ENCODE assay signal across 1 cellular context in the genomic region with DNA sequence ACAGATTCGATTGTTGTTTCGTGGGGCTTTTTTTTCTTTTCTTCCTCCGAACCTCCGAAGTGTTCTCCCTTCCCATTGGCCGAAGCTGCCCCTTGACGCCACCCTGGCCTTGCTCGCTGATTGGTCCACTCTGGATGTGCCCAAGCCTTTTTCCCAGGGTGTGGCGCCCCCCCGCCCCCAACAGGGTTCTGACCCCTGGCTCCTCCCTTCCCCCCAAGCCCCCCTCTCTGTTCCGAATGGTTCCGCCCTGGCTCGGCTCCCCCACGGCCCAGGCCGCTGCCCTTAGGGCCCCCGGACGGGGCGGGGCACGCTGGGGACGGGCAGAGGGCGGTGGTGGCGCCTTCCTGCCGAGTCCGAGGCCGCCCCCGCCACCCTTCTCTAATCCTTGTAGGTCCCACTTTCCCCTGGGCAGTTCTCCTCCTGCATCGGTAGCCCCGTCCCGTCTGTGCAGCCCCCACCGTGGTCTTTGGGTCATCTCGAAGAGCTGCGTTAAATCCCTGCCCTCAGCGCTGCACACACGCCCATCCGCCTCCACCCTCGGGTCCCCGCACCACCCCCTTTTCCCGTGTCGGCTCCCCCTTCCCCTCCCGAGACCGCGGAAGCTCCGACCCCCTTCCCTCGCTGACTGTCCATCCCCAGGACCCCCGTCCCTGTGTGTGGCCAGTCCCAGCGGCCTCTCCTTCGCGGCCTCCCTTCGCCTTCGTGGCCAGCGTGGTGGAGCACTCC.
A peak's percentile ranks its signal among the peaks of the same experiment; 100 is the strongest.
TF ChIP-seq lines count a peak whose summit lies in the region.

No MANE protein-coding gene starts in this region.

TF ChIP-seq in GM12878, 131 proteins besides CTCF, POLR2A, EP300 and RAD21:
- TF ChIP-seq SP1 (IDR thresholded peaks at IDR 0.05; ENCODE audit: low read depth, low read length): peak; percentile 25
- TF ChIP-seq CREB1 (IDR thresholded peaks at IDR 0.05; ENCODE audit: low read depth): peak; percentile 76
- peak; percentile 40; the same call in 1 of the 2 replicates for TF ChIP-seq CREM (IDR thresholded peaks at IDR 0.05; ENCODE audit: low read depth)
- 0 out of 2 replicates have a peak, but pooled peaks have one; percentile 11 for TF ChIP-seq YY1 (IDR thresholded peaks at IDR 0.05; ENCODE audit: low read depth, low read length)
- no peak for TF ChIP-seq IRF4 (IDR thresholded peaks at IDR 0.05; ENCODE audit: low read depth, low read length)
- TF ChIP-seq NR2C1 (IDR thresholded peaks at IDR 0.05): peak; percentile 4; the same call in 1 of the 2 replicates
- TF ChIP-seq RFX5 (IDR thresholded peaks at IDR 0.05; ENCODE audit: low read depth, low read length): peak; percentile 91
- TF ChIP-seq, protein P1, sequence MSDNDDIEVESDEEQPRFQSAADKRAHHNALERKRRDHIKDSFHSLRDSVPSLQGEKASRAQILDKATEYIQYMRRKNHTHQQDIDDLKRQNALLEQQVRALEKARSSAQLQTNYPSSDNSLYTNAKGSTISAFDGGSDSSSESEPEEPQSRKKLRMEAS (IDR thresholded peaks at IDR 0.05; ENCODE audit: low read depth, low read length): 0 out of 2 replicates have a peak, but pooled peaks have one; percentile 19
- no peak for TF ChIP-seq EED (IDR thresholded peaks at IDR 0.05; ENCODE audit: low read depth)
- TF ChIP-seq CHD1 (IDR thresholded peaks at IDR 0.05; ENCODE audit: low read depth, low read length): peak; percentile 87; the same call in 1 of the 2 replicates
- no peak for TF ChIP-seq NRF1 (conservative IDR thresholded peaks at IDR 0.05; ENCODE audit: low read depth, low read length)
- TF ChIP-seq, protein P2, sequence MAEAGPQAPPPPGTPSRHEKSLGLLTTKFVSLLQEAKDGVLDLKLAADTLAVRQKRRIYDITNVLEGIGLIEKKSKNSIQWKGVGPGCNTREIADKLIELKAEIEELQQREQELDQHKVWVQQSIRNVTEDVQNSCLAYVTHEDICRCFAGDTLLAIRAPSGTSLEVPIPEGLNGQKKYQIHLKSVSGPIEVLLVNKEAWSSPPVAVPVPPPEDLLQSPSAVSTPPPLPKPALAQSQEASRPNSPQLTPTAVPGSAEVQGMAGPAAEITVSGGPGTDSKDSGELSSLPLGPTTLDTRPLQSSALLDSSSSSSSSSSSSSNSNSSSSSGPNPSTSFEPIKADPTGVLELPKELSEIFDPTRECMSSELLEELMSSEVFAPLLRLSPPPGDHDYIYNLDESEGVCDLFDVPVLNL (IDR thresholded peaks at IDR 0.05; ENCODE audit: low read depth, low read length): no peak
- 0 out of 2 replicates have a peak, but pooled peaks have one; percentile 47 for TF ChIP-seq NR2F1 (conservative IDR thresholded peaks at IDR 0.05)
- TF ChIP-seq SMAD5 (IDR thresholded peaks at IDR 0.05; ENCODE audit: low read depth): 0 out of 2 replicates have a peak, but pooled peaks have one; percentile 5
- TF ChIP-seq DPF2 (IDR thresholded peaks at IDR 0.05): 0 out of 2 replicates have a peak, but pooled peaks have one; percentile 30
- TF ChIP-seq NKRF (conservative IDR thresholded peaks at IDR 0.05): peak; percentile 53; the same call in 1 of the 2 replicates
- TF ChIP-seq IKZF1 (conservative IDR thresholded peaks at IDR 0.05): peak; percentile 45
- peak; percentile 46; the same call in 1 of the 2 replicates for TF ChIP-seq ZNF384 (IDR thresholded peaks at IDR 0.05; ENCODE audit: borderline replicate concordance, low read depth, low read length)
- TF ChIP-seq, protein P3, sequence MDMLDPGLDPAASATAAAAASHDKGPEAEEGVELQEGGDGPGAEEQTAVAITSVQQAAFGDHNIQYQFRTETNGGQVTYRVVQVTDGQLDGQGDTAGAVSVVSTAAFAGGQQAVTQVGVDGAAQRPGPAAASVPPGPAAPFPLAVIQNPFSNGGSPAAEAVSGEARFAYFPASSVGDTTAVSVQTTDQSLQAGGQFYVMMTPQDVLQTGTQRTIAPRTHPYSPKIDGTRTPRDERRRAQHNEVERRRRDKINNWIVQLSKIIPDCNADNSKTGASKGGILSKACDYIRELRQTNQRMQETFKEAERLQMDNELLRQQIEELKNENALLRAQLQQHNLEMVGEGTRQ (IDR thresholded peaks at IDR 0.05; ENCODE audit: borderline replicate concordance, low read depth, low read length): no peak
- TF ChIP-seq, protein P4, sequence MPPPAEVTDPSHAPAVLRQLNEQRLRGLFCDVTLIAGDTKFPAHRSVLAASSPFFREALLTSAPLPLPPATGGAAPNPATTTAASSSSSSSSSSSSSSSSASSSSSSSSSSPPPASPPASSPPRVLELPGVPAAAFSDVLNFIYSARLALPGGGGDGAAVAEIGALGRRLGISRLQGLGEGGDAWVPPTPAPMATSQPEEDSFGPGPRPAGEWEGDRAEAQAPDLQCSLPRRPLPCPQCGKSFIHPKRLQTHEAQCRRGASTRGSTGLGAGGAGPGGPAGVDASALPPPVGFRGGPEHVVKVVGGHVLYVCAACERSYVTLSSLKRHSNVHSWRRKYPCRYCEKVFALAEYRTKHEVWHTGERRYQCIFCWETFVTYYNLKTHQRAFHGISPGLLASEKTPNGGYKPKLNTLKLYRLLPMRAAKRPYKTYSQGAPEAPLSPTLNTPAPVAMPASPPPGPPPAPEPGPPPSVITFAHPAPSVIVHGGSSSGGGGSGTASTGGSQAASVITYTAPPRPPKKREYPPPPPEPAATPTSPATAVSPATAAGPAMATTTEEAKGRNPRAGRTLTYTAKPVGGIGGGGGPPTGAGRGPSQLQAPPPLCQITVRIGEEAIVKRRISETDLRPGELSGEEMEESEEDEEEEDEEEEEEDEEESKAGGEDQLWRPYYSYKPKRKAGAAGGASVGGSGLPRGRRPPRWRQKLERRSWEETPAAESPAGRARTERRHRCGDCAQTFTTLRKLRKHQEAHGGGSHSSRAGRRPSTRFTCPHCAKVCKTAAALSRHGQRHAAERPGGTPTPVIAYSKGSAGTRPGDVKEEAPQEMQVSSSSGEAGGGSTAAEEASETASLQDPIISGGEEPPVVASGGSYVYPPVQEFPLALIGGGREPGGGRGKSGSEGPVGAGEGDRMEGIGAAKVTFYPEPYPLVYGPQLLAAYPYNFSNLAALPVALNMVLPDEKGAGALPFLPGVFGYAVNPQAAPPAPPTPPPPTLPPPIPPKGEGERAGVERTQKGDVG (CRISPR knock-in tag; IDR thresholded peaks at IDR 0.05): no peak
- TF ChIP-seq CEBPZ (IDR thresholded peaks at IDR 0.05; ENCODE audit: low read depth, low read length): no peak
